ENCODE assay signal across 1 cellular context in the genomic region with DNA sequence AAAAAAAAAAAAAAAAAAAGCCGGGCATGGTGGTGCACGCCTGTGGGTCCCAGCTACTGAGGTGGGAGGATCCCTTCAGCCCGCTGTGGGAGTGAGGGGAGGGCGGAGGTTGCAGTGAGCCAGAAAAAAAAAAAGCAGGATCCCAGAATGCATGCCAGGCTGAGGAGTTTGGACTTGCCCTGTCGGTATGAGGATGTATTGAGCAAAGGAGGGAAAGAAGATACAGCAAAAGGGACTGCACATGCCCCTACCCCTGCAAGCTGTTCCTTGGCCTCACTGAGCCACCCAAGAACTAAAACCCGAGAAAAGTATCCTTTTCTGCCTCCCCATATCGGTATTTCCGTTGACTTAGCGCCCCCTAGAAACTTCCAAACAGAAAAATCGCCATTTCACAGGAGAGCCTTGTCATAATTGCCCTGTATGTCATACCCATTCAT.
TF ChIP-seq lines count a peak whose summit lies in the region.

No MANE protein-coding gene starts in this region.

TF ChIP-seq in IMR-90, 13 proteins besides CTCF, POLR2A, EP300 and RAD21:
- TF ChIP-seq BHLHE40 (IDR thresholded peaks at IDR 0.05; ENCODE audit: low read depth, low read length): no peak
- no peak for TF ChIP-seq RFX5 (IDR thresholded peaks at IDR 0.05; ENCODE audit: low read depth, low read length)
- TF ChIP-seq NFE2L2 (IDR thresholded peaks at IDR 0.05; ENCODE audit: low read depth, low read length): no peak
- TF ChIP-seq CEBPB (IDR thresholded peaks at IDR 0.05; ENCODE audit: low read depth, low read length): no peak
- no peak for TF ChIP-seq MAFK (IDR thresholded peaks at IDR 0.05; ENCODE audit: low read depth, low read length)
- TF ChIP-seq MXI1 (IDR thresholded peaks at IDR 0.05; ENCODE audit: borderline replicate concordance, low read depth, low read length): no peak
- TF ChIP-seq, protein P1, sequence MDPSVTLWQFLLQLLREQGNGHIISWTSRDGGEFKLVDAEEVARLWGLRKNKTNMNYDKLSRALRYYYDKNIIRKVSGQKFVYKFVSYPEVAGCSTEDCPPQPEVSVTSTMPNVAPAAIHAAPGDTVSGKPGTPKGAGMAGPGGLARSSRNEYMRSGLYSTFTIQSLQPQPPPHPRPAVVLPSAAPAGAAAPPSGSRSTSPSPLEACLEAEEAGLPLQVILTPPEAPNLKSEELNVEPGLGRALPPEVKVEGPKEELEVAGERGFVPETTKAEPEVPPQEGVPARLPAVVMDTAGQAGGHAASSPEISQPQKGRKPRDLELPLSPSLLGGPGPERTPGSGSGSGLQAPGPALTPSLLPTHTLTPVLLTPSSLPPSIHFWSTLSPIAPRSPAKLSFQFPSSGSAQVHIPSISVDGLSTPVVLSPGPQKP (IDR thresholded peaks at IDR 0.05; ENCODE audit: borderline replicate concordance, low read depth, low read length): no peak
- no peak for TF ChIP-seq CHD1 (IDR thresholded peaks at IDR 0.05; ENCODE audit: low read depth, low read length)
- no peak for TF ChIP-seq RCOR1 (IDR thresholded peaks at IDR 0.05; ENCODE audit: insufficient replicate concordance, low read length)
- no peak for TF ChIP-seq FOS (IDR thresholded peaks at IDR 0.05; ENCODE audit: low read depth, low read length)
- TF ChIP-seq SMC3 (IDR thresholded peaks at IDR 0.05; ENCODE audit: low read depth, low read length): no peak
- no peak for TF ChIP-seq MAZ (IDR thresholded peaks at IDR 0.05; ENCODE audit: borderline replicate concordance, low read depth, low read length)
- TF ChIP-seq, protein P2, sequence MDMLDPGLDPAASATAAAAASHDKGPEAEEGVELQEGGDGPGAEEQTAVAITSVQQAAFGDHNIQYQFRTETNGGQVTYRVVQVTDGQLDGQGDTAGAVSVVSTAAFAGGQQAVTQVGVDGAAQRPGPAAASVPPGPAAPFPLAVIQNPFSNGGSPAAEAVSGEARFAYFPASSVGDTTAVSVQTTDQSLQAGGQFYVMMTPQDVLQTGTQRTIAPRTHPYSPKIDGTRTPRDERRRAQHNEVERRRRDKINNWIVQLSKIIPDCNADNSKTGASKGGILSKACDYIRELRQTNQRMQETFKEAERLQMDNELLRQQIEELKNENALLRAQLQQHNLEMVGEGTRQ (IDR thresholded peaks at IDR 0.05; ENCODE audit: low read depth, low read length): no peak
